ENCODE assay signal across 16 cellular contexts in the genomic region with DNA sequence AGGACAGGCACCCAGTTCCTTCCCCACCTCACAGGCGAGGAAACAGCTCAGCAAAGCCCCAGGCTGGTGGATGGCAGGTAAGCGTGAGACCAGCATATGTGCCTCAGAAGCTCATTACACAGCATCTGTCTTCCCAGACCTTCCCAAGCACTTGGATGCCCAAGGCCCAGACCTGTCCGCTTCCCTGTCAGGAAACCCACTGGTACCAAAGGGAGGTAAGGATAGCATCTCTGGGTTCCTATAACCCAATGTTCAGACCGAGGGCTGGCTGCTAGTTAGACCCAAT.
"Had no signal": no experiment of that assay in that cellular context is flagged by ENCODE, and none has a peak within 500 bp of the region (broad histone marks: within the 10 kb centered on the region; RNA-seq: fewer than 3 reads in every experiment).

No MANE protein-coding gene starts in this region.

- H3K27me3 Mint-ChIP-seq: dendritic cell treated with granulocyte-macrophage colony-stimulating factor and Interleukin-4, amounts not matched to agents 40 ng/mL and 50 ng/mL, for 4 days had no signal

- H3K4me2 ChIP-seq: hepatocyte had no signal

- H3K4me1 Mint-ChIP-seq: WTC11 had no signal

- H3K4me3 Mint-ChIP-seq: dendritic cell treated with granulocyte-macrophage colony-stimulating factor and Interleukin-4, amounts not matched to agents 40 ng/mL and 50 ng/mL, for 4 days; WTC11 had no signal

- H3K27ac Mint-ChIP-seq: activated T-helper 2 cell treated with anti-CD3 and anti-CD28 coated beads, Interferon-gamma antibody, Interleukin-2, Interleukin-4, amounts not matched to agents 10 μg/mL and 5 μg/mL and 100 μg/mL, durations not matched to agents 14 hours and 24 hours and 36 hours; dendritic cell treated with granulocyte-macrophage colony-stimulating factor and Interleukin-4, amounts not matched to agents 40 ng/mL and 50 ng/mL, for 4 days; WTC11 had no signal

- DNase-seq: activated naive CD4-positive, alpha-beta T cell treated with Interleukin-2 at 50 U/mL for 16 hours; amygdala; effector CD8-positive, alpha-beta T cell; foreskin keratinocyte; immature natural killer cell; left ventricle myocardium superior; occipital lobe; SJCRH30; stimulated activated CD4-positive, alpha-beta T cell treated with anti-CD3 and anti-CD28 coated beads, Interleukin-4, amount 100 ng/mL, for 1 hour; stimulated activated naive CD4-positive, alpha-beta T cell; T-helper 9 cell had no signal

- H3K9me3 ChIP-seq: SJCRH30, thoracic aorta had no signal

- H3K27me3 ChIP-seq: foreskin keratinocyte, hepatocyte, SJCRH30 had no signal

- H3K27ac ChIP-seq: foreskin keratinocyte, hepatocyte, SJCRH30, thoracic aorta had no signal

- H3K9me3 Mint-ChIP-seq: activated T-helper 2 cell treated with anti-CD3 and anti-CD28 coated beads, Interferon-gamma antibody, Interleukin-2, Interleukin-4, amounts not matched to agents 10 μg/mL and 5 μg/mL and 100 μg/mL, durations not matched to agents 14 hours and 24 hours and 36 hours; dendritic cell treated with granulocyte-macrophage colony-stimulating factor and Interleukin-4, amounts not matched to agents 40 ng/mL and 50 ng/mL, for 4 days; immature natural killer cell; WTC11 had no signal

- H2AFZ ChIP-seq: hepatocyte had no signal

- H3K4me3 ChIP-seq: hepatocyte, SJCRH30, thoracic aorta had no signal

- ATAC-seq: foreskin keratinocyte, left ventricle myocardium superior, WTC11 had no signal
